ENCODE assay signal across 1 cellular context in the genomic region with DNA sequence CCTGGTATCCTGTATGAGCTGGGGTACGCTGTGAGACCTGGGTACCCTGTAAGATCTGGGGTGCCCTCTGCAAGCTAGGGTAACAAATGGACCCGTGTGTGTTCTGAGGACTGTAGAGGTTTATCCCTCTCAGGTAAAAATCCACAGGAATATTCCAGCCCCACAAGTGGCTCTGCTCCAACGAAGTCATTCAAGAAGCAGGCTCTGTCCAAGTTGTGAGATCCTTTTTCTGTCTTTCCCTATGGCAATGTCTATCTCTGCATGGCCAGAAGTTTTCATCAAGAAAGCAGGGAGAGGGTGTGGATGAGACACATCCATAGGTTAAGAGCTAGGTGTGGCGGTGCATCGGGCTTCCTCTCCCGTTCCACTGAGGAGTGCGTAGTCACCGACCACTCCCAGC.
TF ChIP-seq lines count a peak whose summit lies in the region.

No MANE protein-coding gene starts in this region.

TF ChIP-seq in H1, 55 proteins besides CTCF, POLR2A, EP300 and RAD21:
- TF ChIP-seq, protein P1, sequence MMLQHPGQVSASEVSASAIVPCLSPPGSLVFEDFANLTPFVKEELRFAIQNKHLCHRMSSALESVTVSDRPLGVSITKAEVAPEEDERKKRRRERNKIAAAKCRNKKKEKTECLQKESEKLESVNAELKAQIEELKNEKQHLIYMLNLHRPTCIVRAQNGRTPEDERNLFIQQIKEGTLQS (IDR thresholded peaks at IDR 0.05; ENCODE audit: insufficient read depth, low read depth, low read length), result no peak
- TF ChIP-seq ZNF274 (IDR thresholded peaks at IDR 0.05; ENCODE audit: borderline replicate concordance, extremely low read depth, low read length) (no peak), CEBPB (IDR thresholded peaks at IDR 0.05; ENCODE audit: low read depth, low read length) (no peak), FOSL1 (IDR thresholded peaks at IDR 0.05; ENCODE audit: insufficient read depth, low read depth, low read length) (no peak), RFX5 (IDR thresholded peaks at IDR 0.05; ENCODE audit: borderline replicate concordance, low read depth, low read length) (no peak), RBBP5 (IDR thresholded peaks at IDR 0.05; ENCODE audit: borderline replicate concordance, low read depth, low read length) (no peak), BCL11A (IDR thresholded peaks at IDR 0.05; ENCODE audit: low read depth in 2 of 2, low read length in 2 of 2) (no peak), KDM5A (IDR thresholded peaks at IDR 0.05; ENCODE audit: low read length) (no peak), SRF (IDR thresholded peaks at IDR 0.05; ENCODE audit: low read depth, low read length) (no peak), YY1 (IDR thresholded peaks at IDR 0.05; ENCODE audit: low read depth, low read length) (no peak), CTBP2 (IDR thresholded peaks at IDR 0.05; ENCODE audit: borderline replicate concordance, insufficient read depth, insufficient read length, low read length) (no peak), USF2 (IDR thresholded peaks at IDR 0.05; ENCODE audit: low read length) (no peak), MAFK (IDR thresholded peaks at IDR 0.05; ENCODE audit: low read depth, low read length) (no peak), PHF8 (conservative IDR thresholded peaks at IDR 0.05; ENCODE audit: low read depth, low read length) (no peak), TEAD4 (IDR thresholded peaks at IDR 0.05; ENCODE audit: low read depth, low read length) (no peak)
